Comparison of ENCODE assay signal across 16 cellular contexts in genomic region chrX:13398839-13399238, GRCh38.
A peak's percentile ranks its signal among the peaks of the same experiment; 100 is the strongest.
DNase-seq lines count a peak whose midpoint lies in the region; ATAC-seq, FAIRE-seq and TF ChIP-seq lines count a peak whose summit lies in the region.
"Had no signal": no experiment of that assay in that cellular context is flagged by ENCODE, and none has a peak within 500 bp of the region (broad histone marks: within the 10 kb centered on the region; RNA-seq: fewer than 3 reads in every experiment).

No MANE protein-coding gene starts in this region.

- intact Hi-C loops in HCT116 (cut with micrococcal nuclease), result loop anchor here (2.0 kb wide), 1 partner anchor 424 kb away; the partner anchor contains the start of gene TMSB4X
- intact Hi-C loops in esophagus squamous epithelium (cut with DNase I), result no loop called here

- peaks cover 2% of the 10 kb centered on the region for H3K36me3 Mint-ChIP-seq in osteocyte (ENCODE audit: unreplicated experiment)

- H3K4me3 ChIP-seq in HCT116 (replicated peaks in 1 of 2; ENCODE audit: low read depth in 1 of 2, low read length in 2 of 2), result no peak overlapping the region
- no peak overlapping the region for H3K4me3 ChIP-seq in esophagus squamous epithelium
- H3K4me3 ChIP-seq: left lung had no signal

- TF ChIP-seq POLR2A in HCT116 (IDR thresholded peaks at IDR 0.05; ENCODE audit: borderline replicate concordance, extremely low read depth, insufficient read depth, insufficient read length) (no peak), esophagus squamous epithelium (IDR thresholded peaks at IDR 0.05) (no peak)

- no peaks in the 10 kb centered on the region for H3K9me2 ChIP-seq in HCT116 (ENCODE audit: insufficient read depth)

- TF ChIP-seq CTCF in HCT116 (IDR thresholded peaks at IDR 0.05 in 2 of 3, conservative IDR thresholded peaks at IDR 0.05 in 1 of 3; ENCODE audit: borderline replicate concordance in 1 of 3, insufficient read depth in 1 of 3, low read depth in 2 of 3, low read length in 2 of 3) (no peak), esophagus squamous epithelium (IDR thresholded peaks at IDR 0.05) (no peak), osteocyte (IDR thresholded peaks at IDR 0.05) (no peak)

- H3K27me3 ChIP-seq in HCT116 (ENCODE audit: insufficient read depth, low read length) (no peaks in the 10 kb centered on the region), esophagus squamous epithelium (no peaks in the 10 kb centered on the region)
- H3K27me3 ChIP-seq: left lung had no signal

- RAD21 ChIA-PET in HCT116 (lab: Charles Lee; ENCODE audit: low non-redundant PET in 1 of 2, low total read pairs in 2 of 2, uncharacterized antibody in 2 of 2, unreplicated experiment in 2 of 2), result no interaction called here

- peak overlapping the region; percentile 88 for H2AFZ ChIP-seq in HCT116 (ENCODE audit: low read depth, low read length, poor library complexity, severe bottlenecking)

- ATAC-seq in HCT116 (peak; percentile 26), SK-N-SH treated with all-trans-retinoic acid at 6 μM for 48 hours (peak; percentile 7), GM18868 (IDR thresholded peaks at IDR 0.05; ENCODE audit: unreplicated experiment) (no peak)
- ATAC-seq: naive thymus-derived CD8-positive, alpha-beta T cell had no signal

- DNase-seq in HCT116 (ENCODE audit: low read depth, low spot score) (no peak), esophagus squamous epithelium (lab: John Stamatoyannopoulos, UW) (no peak), osteocyte (ENCODE audit: extremely low spot score, unreplicated experiment) (no peak), NCI-H82 (lab: John Stamatoyannopoulos, UW) (no peak), NK-92 (lab: John Stamatoyannopoulos, UW; ENCODE audit: unreplicated experiment) (no peak), frontal cortex (ENCODE audit: low spot score in 2 of 2) (no peak)
- DNase-seq: effector CD4-positive, alpha-beta T cell; naive thymus-derived CD8-positive, alpha-beta T cell; NCI-H187; retina; substantia nigra; T-helper 9 cell had no signal

- H3K27ac ChIP-seq in HCT116 (ENCODE audit: low read depth, low read length) (peak overlapping the region; percentile 68; the same call in 1 of the 2 replicates), esophagus squamous epithelium (peak overlapping the region in 3 of 4 donors; percentile 58 to 67 (median 63))

- H3K9me3 Mint-ChIP-seq in osteocyte (ENCODE audit: unreplicated experiment), result peaks cover 18% of the 10 kb centered on the region
- H3K9me3 Mint-ChIP-seq: activated naive CD4-positive, alpha-beta T cell treated with anti-CD3 and anti-CD28 coated beads for 36 hours had no signal

- H3K27me3 Mint-ChIP-seq in osteocyte (ENCODE audit: unreplicated experiment), result no peaks in the 10 kb centered on the region
- H3K27me3 Mint-ChIP-seq: naive thymus-derived CD8-positive, alpha-beta T cell had no signal

- peaks cover 37% of the 10 kb centered on the region for H3K4me1 Mint-ChIP-seq in osteocyte (ENCODE audit: unreplicated experiment)

- peak overlapping the region; percentile 85 for H3K27ac Mint-ChIP-seq in osteocyte (ENCODE audit: unreplicated experiment)
- H3K27ac Mint-ChIP-seq: activated naive CD4-positive, alpha-beta T cell treated with anti-CD3 and anti-CD28 coated beads for 36 hours had no signal

- no peaks in the 10 kb centered on the region for H4K20me1 ChIP-seq in HCT116 (ENCODE audit: insufficient read depth)

- FAIRE-seq in frontal cortex (lab: Jason Lieb, UNC), result no peak

- peak overlapping the region; percentile 30; the same call in 1 of the 2 replicates for H3K9ac ChIP-seq in HCT116 (ENCODE audit: low read length)

- CTCF ChIA-PET in HCT116 (lab: Charles Lee), result no interaction called here

- POLR2A ChIA-PET in HCT116 (lab: Charles Lee), result no interaction called here

- no TSS peak for BruUV-seq in HCT116 (replicated peaks; lab: Mats Ljungman, UMichigan)

- no peak overlapping the region for H3K4me3 Mint-ChIP-seq in osteocyte (ENCODE audit: unreplicated experiment)
- H3K4me3 Mint-ChIP-seq: activated naive CD4-positive, alpha-beta T cell treated with anti-CD3 and anti-CD28 coated beads for 36 hours; naive thymus-derived CD8-positive, alpha-beta T cell had no signal

- H3K4me1 ChIP-seq in HCT116 (ENCODE audit: control insufficient read depth in 1 of 2, insufficient read depth in 2 of 2, low read length in 2 of 2) (peaks cover 13 to 28% of the 10 kb centered on the region in 2 experiments), esophagus squamous epithelium (peaks cover 0 to 16% (median 7%) of the 10 kb centered on the region in 3 donors)
- H3K4me1 ChIP-seq: left lung had no signal

- WGBS in esophagus squamous epithelium, 2 donors, result 20 to 50% methylated on average over 1 of the region's 1 CpG

- no peaks in the 10 kb centered on the region for H3K9me3 ChIP-seq in HCT116 (ENCODE audit: control insufficient read depth in 1 of 2, insufficient read depth in 1 of 2, low read depth in 1 of 2, low read length in 2 of 2)
- H3K9me3 ChIP-seq in esophagus squamous epithelium, result peaks cover 0 to 4% (median 0%) of the 10 kb centered on the region in 3 donors
- H3K9me3 ChIP-seq: left lung had no signal

- no peaks in the 10 kb centered on the region for H3K79me2 ChIP-seq in HCT116 (ENCODE audit: insufficient read depth, low read length)

- H3K4me2 ChIP-seq in HCT116 (ENCODE audit: low read length), result peak overlapping the region; percentile 63

- TF ChIP-seq RAD21 in HCT116 (IDR thresholded peaks at IDR 0.05; ENCODE audit: low read depth), result no peak

- no peaks in the 10 kb centered on the region for H3K36me3 ChIP-seq in HCT116 (ENCODE audit: control insufficient read depth in 1 of 2, insufficient read depth in 2 of 2, low read length in 2 of 2)
- no peaks in the 10 kb centered on the region for H3K36me3 ChIP-seq in esophagus squamous epithelium
- H3K36me3 ChIP-seq: left lung had no signal

TF ChIP-seq in HCT116, 20 proteins besides CTCF, POLR2A, EP300 and RAD21 (continues in another document):
- TF ChIP-seq EZH2 (IDR thresholded peaks at IDR 0.05) (no peak), ZBTB33 (IDR thresholded peaks at IDR 0.05; ENCODE audit: extremely low read depth, insufficient replicate concordance, low read length) (no peak), TCF7L2 (IDR thresholded peaks at IDR 0.05; ENCODE audit: borderline replicate concordance, extremely low read depth, insufficient read depth, insufficient read length) (no peak), JUND (IDR thresholded peaks at IDR 0.05) (no peak), SRF (IDR thresholded peaks at IDR 0.05; ENCODE audit: low read depth) (no peak)

TF ChIP-seq in SK-N-SH treated with all-trans-retinoic acid at 6 μM for 48 hours, 23 proteins besides CTCF, POLR2A, EP300 and RAD21 (continues in another document):
- no peak for TF ChIP-seq ZFP30 (CRISPR knock-in tag; IDR thresholded peaks at IDR 0.05)
- TF ChIP-seq, protein P1, sequence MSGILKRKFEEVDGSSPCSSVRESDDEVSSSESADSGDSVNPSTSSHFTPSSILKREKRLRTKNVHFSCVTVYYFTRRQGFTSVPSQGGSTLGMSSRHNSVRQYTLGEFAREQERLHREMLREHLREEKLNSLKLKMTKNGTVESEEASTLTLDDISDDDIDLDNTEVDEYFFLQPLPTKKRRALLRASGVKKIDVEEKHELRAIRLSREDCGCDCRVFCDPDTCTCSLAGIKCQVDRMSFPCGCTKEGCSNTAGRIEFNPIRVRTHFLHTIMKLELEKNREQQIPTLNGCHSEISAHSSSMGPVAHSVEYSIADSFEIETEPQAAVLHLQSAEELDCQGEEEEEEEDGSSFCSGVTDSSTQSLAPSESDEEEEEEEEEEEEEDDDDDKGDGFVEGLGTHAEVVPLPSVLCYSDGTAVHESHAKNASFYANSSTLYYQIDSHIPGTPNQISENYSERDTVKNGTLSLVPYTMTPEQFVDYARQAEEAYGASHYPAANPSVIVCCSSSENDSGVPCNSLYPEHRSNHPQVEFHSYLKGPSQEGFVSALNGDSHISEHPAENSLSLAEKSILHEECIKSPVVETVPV (CRISPR knock-in tag; IDR thresholded peaks at IDR 0.05), result no peak
- no peak for TF ChIP-seq SNAI2 (CRISPR knock-in tag; IDR thresholded peaks at IDR 0.05)
- TF ChIP-seq GLIS3 (CRISPR knock-in tag; IDR thresholded peaks at IDR 0.05), result no peak
- TF ChIP-seq, protein P2, sequence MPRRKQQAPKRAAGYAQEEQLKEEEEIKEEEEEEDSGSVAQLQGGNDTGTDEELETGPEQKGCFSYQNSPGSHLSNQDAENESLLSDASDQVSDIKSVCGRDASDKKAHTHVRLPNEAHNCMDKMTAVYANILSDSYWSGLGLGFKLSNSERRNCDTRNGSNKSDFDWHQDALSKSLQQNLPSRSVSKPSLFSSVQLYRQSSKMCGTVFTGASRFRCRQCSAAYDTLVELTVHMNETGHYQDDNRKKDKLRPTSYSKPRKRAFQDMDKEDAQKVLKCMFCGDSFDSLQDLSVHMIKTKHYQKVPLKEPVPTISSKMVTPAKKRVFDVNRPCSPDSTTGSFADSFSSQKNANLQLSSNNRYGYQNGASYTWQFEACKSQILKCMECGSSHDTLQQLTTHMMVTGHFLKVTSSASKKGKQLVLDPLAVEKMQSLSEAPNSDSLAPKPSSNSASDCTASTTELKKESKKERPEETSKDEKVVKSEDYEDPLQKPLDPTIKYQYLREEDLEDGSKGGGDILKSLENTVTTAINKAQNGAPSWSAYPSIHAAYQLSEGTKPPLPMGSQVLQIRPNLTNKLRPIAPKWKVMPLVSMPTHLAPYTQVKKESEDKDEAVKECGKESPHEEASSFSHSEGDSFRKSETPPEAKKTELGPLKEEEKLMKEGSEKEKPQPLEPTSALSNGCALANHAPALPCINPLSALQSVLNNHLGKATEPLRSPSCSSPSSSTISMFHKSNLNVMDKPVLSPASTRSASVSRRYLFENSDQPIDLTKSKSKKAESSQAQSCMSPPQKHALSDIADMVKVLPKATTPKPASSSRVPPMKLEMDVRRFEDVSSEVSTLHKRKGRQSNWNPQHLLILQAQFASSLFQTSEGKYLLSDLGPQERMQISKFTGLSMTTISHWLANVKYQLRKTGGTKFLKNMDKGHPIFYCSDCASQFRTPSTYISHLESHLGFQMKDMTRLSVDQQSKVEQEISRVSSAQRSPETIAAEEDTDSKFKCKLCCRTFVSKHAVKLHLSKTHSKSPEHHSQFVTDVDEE (CRISPR knock-in tag; IDR thresholded peaks at IDR 0.05), result no peak
- TF ChIP-seq TCF4 (CRISPR knock-in tag; IDR thresholded peaks at IDR 0.05; ENCODE audit: borderline replicate concordance), result no peak
- TF ChIP-seq OSR1 (CRISPR knock-in tag; IDR thresholded peaks at IDR 0.05), result no peak
- no peak for TF ChIP-seq PPARA (CRISPR knock-in tag; IDR thresholded peaks at IDR 0.05; ENCODE audit: borderline replicate concordance)
- TF ChIP-seq, protein P3, sequence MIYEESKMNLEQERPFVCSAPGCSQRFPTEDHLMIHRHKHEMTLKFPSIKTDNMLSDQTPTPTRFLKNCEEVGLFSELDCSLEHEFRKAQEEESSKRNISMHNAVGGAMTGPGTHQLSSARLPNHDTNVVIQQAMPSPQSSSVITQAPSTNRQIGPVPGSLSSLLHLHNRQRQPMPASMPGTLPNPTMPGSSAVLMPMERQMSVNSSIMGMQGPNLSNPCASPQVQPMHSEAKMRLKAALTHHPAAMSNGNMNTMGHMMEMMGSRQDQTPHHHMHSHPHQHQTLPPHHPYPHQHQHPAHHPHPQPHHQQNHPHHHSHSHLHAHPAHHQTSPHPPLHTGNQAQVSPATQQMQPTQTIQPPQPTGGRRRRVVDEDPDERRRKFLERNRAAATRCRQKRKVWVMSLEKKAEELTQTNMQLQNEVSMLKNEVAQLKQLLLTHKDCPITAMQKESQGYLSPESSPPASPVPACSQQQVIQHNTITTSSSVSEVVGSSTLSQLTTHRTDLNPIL (CRISPR knock-in tag; IDR thresholded peaks at IDR 0.05; ENCODE audit: low read depth), result no peak
